1 cellular context compared by ENCODE assay signal in the genomic region with DNA sequence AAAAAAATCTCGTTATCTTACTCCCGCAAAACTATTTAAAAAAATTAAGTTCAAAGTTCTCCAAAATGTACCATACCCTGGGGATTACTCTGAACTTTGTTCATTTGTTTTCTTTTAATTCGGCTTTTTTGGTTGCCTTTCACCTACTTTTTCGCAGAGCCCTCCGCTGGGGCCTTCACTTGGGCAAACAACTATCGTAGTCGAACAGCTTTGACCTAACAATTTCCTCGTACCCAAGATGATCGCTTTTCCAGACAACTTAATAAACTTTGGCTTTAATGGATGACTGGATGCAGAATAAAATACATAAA.
TF ChIP-seq lines count a peak whose summit lies in the region.

No MANE protein-coding gene starts in this region.

TF ChIP-seq in IMR-90, 13 proteins besides CTCF, POLR2A, EP300 and RAD21:
- no peak for TF ChIP-seq MAZ (IDR thresholded peaks at IDR 0.05; ENCODE audit: borderline replicate concordance, low read depth, low read length)
- TF ChIP-seq BHLHE40 (IDR thresholded peaks at IDR 0.05; ENCODE audit: low read depth, low read length): no peak
- TF ChIP-seq RCOR1 (IDR thresholded peaks at IDR 0.05; ENCODE audit: insufficient replicate concordance, low read length): no peak
- TF ChIP-seq SMC3 (IDR thresholded peaks at IDR 0.05; ENCODE audit: low read depth, low read length): no peak
- no peak for TF ChIP-seq NFE2L2 (IDR thresholded peaks at IDR 0.05; ENCODE audit: low read depth, low read length)
- TF ChIP-seq MAFK (IDR thresholded peaks at IDR 0.05; ENCODE audit: low read depth, low read length): no peak
- TF ChIP-seq MXI1 (IDR thresholded peaks at IDR 0.05; ENCODE audit: borderline replicate concordance, low read depth, low read length): no peak
- no peak for TF ChIP-seq CEBPB (IDR thresholded peaks at IDR 0.05; ENCODE audit: low read depth, low read length)
- TF ChIP-seq FOS (IDR thresholded peaks at IDR 0.05; ENCODE audit: low read depth, low read length): no peak
- no peak for TF ChIP-seq USF2 (IDR thresholded peaks at IDR 0.05; ENCODE audit: low read depth, low read length)
- TF ChIP-seq, protein P1, sequence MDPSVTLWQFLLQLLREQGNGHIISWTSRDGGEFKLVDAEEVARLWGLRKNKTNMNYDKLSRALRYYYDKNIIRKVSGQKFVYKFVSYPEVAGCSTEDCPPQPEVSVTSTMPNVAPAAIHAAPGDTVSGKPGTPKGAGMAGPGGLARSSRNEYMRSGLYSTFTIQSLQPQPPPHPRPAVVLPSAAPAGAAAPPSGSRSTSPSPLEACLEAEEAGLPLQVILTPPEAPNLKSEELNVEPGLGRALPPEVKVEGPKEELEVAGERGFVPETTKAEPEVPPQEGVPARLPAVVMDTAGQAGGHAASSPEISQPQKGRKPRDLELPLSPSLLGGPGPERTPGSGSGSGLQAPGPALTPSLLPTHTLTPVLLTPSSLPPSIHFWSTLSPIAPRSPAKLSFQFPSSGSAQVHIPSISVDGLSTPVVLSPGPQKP (IDR thresholded peaks at IDR 0.05; ENCODE audit: borderline replicate concordance, low read depth, low read length): no peak
- no peak for TF ChIP-seq RFX5 (IDR thresholded peaks at IDR 0.05; ENCODE audit: low read depth, low read length)
- TF ChIP-seq CHD1 (IDR thresholded peaks at IDR 0.05; ENCODE audit: low read depth, low read length): no peak
